ENCODE assay signal across 20 cellular contexts in genomic region chr17:27247958-27248342, GRCh38. TPM values are rescaled to one million over a fixed set of nuclear protein-coding genes. Genes with fewer than 3 reads are reported as not detected.
DNase-seq lines count a peak whose midpoint lies in the region; ATAC-seq and TF ChIP-seq lines count a peak whose summit lies in the region.
"Had no signal": no experiment of that assay in that cellular context is flagged by ENCODE, and none has a peak within 500 bp of the region (broad histone marks: within the 10 kb centered on the region; RNA-seq: fewer than 3 reads in every experiment).

No MANE protein-coding gene starts in this region.

- TF ChIP-seq POLR2A in esophagus muscularis mucosa (IDR thresholded peaks at IDR 0.05; ENCODE audit: low read depth): no peak

- CTCF ChIA-PET in PC-9 (lab: Charles Lee): interaction anchor here (0.6 kb wide), 1 partner anchor 60 kb away, joined by 3 read pairs; no protein-coding TSS in a partner anchor

- POLR2A ChIA-PET in PC-9 (lab: Charles Lee; ENCODE audit: unreplicated experiment): no interaction called here

- no peak for TF ChIP-seq CTCF in 22Rv1 (IDR thresholded peaks at IDR 0.05)
- no peak for TF ChIP-seq CTCF in PC-9 (conservative IDR thresholded peaks at IDR 0.05)
- TF ChIP-seq CTCF in esophagus muscularis mucosa (IDR thresholded peaks at IDR 0.05): no peak

- no TSS peak for BruUV-seq in PC-9 (replicated peaks; lab: Mats Ljungman, UMichigan)

- H2AFZ ChIP-seq in PC-9: no peak overlapping the region
- H2AFZ ChIP-seq: GM23338, parathyroid adenoma had no signal

- no peaks in the 10 kb centered on the region for H3K9me3 ChIP-seq in PC-9 (ENCODE audit: insufficient read depth, low read depth)
- H3K9me3 ChIP-seq in esophagus muscularis mucosa: no peaks in the 10 kb centered on the region
- H3K9me3 ChIP-seq in skeletal muscle tissue (ENCODE audit: control insufficient read depth in 3 of 3, low read length in 3 of 3): no peaks in the 10 kb centered on the region

- peak overlapping the region; percentile 47 for H3K27ac ChIP-seq in 22Rv1
- peak overlapping the region; percentile 78 for H3K27ac ChIP-seq in PC-9
- H3K27ac ChIP-seq in esophagus muscularis mucosa (replicated peaks in 1 of 4): peak overlapping the region; percentile 84 to 91 (median 88)
- peak overlapping the region; percentile 1 for H3K27ac ChIP-seq in skeletal muscle tissue (ENCODE audit: low read depth, low read length)
- H3K27ac ChIP-seq: parathyroid adenoma had no signal

- H3K9me2 ChIP-seq in PC-9 (ENCODE audit: insufficient read depth): no peaks in the 10 kb centered on the region

- H3K79me2 ChIP-seq in PC-9 (ENCODE audit: low read depth): no peaks in the 10 kb centered on the region
- H3K79me2 ChIP-seq: parathyroid adenoma had no signal

- DNase-seq in PC-9: no peak
- no peak for DNase-seq in esophagus muscularis mucosa (ENCODE audit: extremely low spot score)
- no peak for DNase-seq in NCI-H2171 treated with DMSO at 0.1 percent for 48 hours (lab: John Stamatoyannopoulos, UW)
- DNase-seq: activated CD8-positive, alpha-beta memory T cell treated with anti-CD3 and anti-CD28 coated beads, Interleukin-2, amount 50 U/mL, for 48 hours; activated effector memory CD4-positive, alpha-beta T cell treated with Interleukin-2 at 50 U/mL for 16 hours; activated naive CD8-positive, alpha-beta T cell treated with anti-CD3 and anti-CD28 coated beads, Interleukin-2, amount 50 U/mL, for 24 hours; CD4-positive, CD25-positive, alpha-beta regulatory T cell; DMS 273 treated with DMSO at 0.1 percent for 48 hours; naive thymus-derived CD4-positive, alpha-beta T cell; NCI-H187 treated with DMSO at 0.1 percent for 48 hours; stimulated activated naive CD4-positive, alpha-beta T cell treated with Interleukin-2 at 50 U/mL for 16 hours had no signal

- H4K20me1 ChIP-seq in PC-9 (ENCODE audit: insufficient read depth): no peaks in the 10 kb centered on the region

- intact Hi-C loops in PC-9 (cut with micrococcal nuclease; ENCODE audit: unreplicated experiment) (loop anchor here (1.0 to 10.0 kb wide), 3 partner anchors 46 to 247 kb away; partner anchors contain the start of genes KSR1 and WSB1), esophagus muscularis mucosa (cut with DNase I) (no loop called here)

- no peaks in the 10 kb centered on the region for H3K27me3 ChIP-seq in PC-9 (ENCODE audit: insufficient read depth, low read depth)
- no peaks in the 10 kb centered on the region for H3K27me3 ChIP-seq in esophagus muscularis mucosa
- H3K27me3 ChIP-seq in skeletal muscle tissue (ENCODE audit: control insufficient read depth in 3 of 3, insufficient read depth in 3 of 3, low read length in 3 of 3): no peaks in the 10 kb centered on the region

- no peak overlapping the region for H3K9ac ChIP-seq in skeletal muscle tissue (ENCODE audit: low read depth in 1 of 3, low read length in 3 of 3)
- H3K9ac ChIP-seq: parathyroid adenoma had no signal

- no peak overlapping the region for H3K4me3 ChIP-seq in PC-9
- H3K4me3 ChIP-seq in esophagus muscularis mucosa: no peak overlapping the region
- H3K4me3 ChIP-seq in skeletal muscle tissue (ENCODE audit: low read length in 3 of 3): no peak overlapping the region
- H3K4me3 ChIP-seq: GM23338, K562, skin epidermis had no signal

- TF ChIP-seq EP300 in esophagus muscularis mucosa (IDR thresholded peaks at IDR 0.05): no peak

- WGBS in esophagus muscularis mucosa: 96% methylated on average over 3 of the region's 3 CpGs

- peaks cover 34% of the 10 kb centered on the region for H3F3A ChIP-seq in PC-9 (ENCODE audit: insufficient read depth, low read depth)

- H3K36me3 ChIP-seq in PC-9 (ENCODE audit: low read depth) (no peaks in the 10 kb centered on the region), esophagus muscularis mucosa (no peaks in the 10 kb centered on the region), skeletal muscle tissue (ENCODE audit: control insufficient read depth in 3 of 3, insufficient read depth in 3 of 3, low read length in 3 of 3) (no peaks in the 10 kb centered on the region)

- H3K4me2 ChIP-seq in PC-9: peak overlapping the region; percentile 63
- H3K4me2 ChIP-seq: GM23338 had no signal

- H3K4me1 ChIP-seq in PC-9 (replicated peaks; ENCODE audit: insufficient read depth) (peaks cover 58% of the 10 kb centered on the region), esophagus muscularis mucosa (peaks cover 44 to 71% (median 57%) of the 10 kb centered on the region in 4 donors), skeletal muscle tissue (ENCODE audit: control insufficient read depth in 3 of 3, insufficient read depth in 3 of 3, low read length in 3 of 3) (peaks cover 19 to 26% (median 24%) of the 10 kb centered on the region in 3 donors)

- no peak for ATAC-seq in GM18858 (IDR thresholded peaks at IDR 0.05; ENCODE audit: unreplicated experiment)
- no peak for ATAC-seq in HG02938 (IDR thresholded peaks at IDR 0.05; ENCODE audit: unreplicated experiment)
- ATAC-seq in HG02571 (IDR thresholded peaks at IDR 0.05; ENCODE audit: unreplicated experiment): no peak
- ATAC-seq: activated naive CD8-positive, alpha-beta T cell treated with anti-CD3 and anti-CD28 coated beads, Interleukin-2, amount 50 U/mL, for 24 hours; GM23338; K562; naive thymus-derived CD4-positive, alpha-beta T cell had no signal

RNA-seq across cellular contexts. Expression of gene WSB1, which starts 46.0 kb away (rescaled TPM):
- 66.2 and 101 TPM in 2 replicates for total RNA-seq in PC-9 (2021)
- total RNA-seq in esophagus muscularis mucosa: 100 to 1,000 TPM in 3 of 4 donors, 10 to 100 TPM in 1; 84.1 to 125 (median 118) TPM
- 107 TPM for total RNA-seq in skeletal muscle tissue

Comparison
In these comparisons a context has a peak if more than half of its experiments do, and no peak if none do; other contexts are left out.
1. H3K27ac ChIP-seq: peak in every context shown above with its lines; median percentile 88 in esophagus muscularis mucosa; 78 in PC-9; 47 in 22Rv1; 1 in skeletal muscle tissue.